In the genomic region with DNA sequence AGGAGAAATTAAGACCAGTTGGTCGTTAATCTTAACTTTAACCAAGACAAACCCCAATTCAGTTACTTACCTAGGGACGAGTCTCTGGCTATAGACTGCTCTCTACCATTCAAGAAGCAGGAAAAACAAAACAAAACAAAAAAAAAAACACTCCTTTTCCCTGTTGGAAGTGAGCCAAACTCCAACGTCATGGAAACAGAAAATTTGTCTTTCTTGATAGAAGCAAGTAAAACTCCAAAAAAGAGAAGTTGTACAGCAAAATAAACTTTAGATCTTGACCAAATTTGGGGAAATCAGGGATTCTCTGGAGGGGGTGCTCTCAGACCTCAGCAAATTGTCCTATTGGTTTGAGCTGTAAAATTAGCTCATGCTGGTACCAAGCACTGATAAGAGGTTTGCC, we compare ENCODE assay signal across 1 cellular context.
TF ChIP-seq lines count a peak whose summit lies in the region.

No MANE protein-coding gene starts in this region.

TF ChIP-seq in K562, 482 proteins besides CTCF, POLR2A, EP300 and RAD21 (continued from another document):
- TF ChIP-seq HOXB6 (CRISPR knock-in tag; IDR thresholded peaks at IDR 0.05; ENCODE audit: borderline replicate concordance): no peak
TF ChIP-seq in K562: peak in this region for 7.
